1 cellular context compared by ENCODE assay signal in genomic region chr3:53072653-53073552, GRCh38.
TF ChIP-seq lines count a peak whose summit lies in the region.

No MANE protein-coding gene starts in this region.

TF ChIP-seq in WTC11, 78 proteins besides CTCF, POLR2A, EP300 and RAD21 (continued from another document):
- TF ChIP-seq PRDM15 (CRISPR knock-in tag; IDR thresholded peaks at IDR 0.05) (no peak), ZNF263 (CRISPR knock-in tag; IDR thresholded peaks at IDR 0.05; ENCODE audit: low read depth) (no peak)
